1 cellular context compared by ENCODE assay signal in the genomic region with DNA sequence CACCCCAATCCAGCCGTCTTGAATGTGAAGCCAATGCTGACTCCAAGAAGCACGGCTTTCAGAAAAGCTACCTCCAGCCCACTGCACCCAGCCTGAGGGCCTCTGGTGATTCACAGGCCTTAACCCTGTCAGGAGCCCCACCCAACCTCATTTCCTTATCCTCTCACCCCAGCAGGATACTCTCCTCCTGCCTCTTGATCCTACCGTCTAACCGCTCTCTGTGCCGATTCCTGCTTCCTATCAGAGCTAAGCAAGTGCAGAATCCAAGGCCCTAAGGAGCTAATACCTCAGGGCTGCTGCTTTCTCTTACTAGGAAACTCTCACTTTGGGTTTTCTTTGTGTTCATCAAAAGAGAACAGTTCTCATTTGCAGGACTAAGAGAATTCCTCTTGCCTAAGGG.
TF ChIP-seq lines count a peak whose summit lies in the region.

No MANE protein-coding gene starts in this region.

TF ChIP-seq in GM23338, 12 proteins besides CTCF, POLR2A, EP300 and RAD21 (continued from another document):
- TF ChIP-seq, protein P1, sequence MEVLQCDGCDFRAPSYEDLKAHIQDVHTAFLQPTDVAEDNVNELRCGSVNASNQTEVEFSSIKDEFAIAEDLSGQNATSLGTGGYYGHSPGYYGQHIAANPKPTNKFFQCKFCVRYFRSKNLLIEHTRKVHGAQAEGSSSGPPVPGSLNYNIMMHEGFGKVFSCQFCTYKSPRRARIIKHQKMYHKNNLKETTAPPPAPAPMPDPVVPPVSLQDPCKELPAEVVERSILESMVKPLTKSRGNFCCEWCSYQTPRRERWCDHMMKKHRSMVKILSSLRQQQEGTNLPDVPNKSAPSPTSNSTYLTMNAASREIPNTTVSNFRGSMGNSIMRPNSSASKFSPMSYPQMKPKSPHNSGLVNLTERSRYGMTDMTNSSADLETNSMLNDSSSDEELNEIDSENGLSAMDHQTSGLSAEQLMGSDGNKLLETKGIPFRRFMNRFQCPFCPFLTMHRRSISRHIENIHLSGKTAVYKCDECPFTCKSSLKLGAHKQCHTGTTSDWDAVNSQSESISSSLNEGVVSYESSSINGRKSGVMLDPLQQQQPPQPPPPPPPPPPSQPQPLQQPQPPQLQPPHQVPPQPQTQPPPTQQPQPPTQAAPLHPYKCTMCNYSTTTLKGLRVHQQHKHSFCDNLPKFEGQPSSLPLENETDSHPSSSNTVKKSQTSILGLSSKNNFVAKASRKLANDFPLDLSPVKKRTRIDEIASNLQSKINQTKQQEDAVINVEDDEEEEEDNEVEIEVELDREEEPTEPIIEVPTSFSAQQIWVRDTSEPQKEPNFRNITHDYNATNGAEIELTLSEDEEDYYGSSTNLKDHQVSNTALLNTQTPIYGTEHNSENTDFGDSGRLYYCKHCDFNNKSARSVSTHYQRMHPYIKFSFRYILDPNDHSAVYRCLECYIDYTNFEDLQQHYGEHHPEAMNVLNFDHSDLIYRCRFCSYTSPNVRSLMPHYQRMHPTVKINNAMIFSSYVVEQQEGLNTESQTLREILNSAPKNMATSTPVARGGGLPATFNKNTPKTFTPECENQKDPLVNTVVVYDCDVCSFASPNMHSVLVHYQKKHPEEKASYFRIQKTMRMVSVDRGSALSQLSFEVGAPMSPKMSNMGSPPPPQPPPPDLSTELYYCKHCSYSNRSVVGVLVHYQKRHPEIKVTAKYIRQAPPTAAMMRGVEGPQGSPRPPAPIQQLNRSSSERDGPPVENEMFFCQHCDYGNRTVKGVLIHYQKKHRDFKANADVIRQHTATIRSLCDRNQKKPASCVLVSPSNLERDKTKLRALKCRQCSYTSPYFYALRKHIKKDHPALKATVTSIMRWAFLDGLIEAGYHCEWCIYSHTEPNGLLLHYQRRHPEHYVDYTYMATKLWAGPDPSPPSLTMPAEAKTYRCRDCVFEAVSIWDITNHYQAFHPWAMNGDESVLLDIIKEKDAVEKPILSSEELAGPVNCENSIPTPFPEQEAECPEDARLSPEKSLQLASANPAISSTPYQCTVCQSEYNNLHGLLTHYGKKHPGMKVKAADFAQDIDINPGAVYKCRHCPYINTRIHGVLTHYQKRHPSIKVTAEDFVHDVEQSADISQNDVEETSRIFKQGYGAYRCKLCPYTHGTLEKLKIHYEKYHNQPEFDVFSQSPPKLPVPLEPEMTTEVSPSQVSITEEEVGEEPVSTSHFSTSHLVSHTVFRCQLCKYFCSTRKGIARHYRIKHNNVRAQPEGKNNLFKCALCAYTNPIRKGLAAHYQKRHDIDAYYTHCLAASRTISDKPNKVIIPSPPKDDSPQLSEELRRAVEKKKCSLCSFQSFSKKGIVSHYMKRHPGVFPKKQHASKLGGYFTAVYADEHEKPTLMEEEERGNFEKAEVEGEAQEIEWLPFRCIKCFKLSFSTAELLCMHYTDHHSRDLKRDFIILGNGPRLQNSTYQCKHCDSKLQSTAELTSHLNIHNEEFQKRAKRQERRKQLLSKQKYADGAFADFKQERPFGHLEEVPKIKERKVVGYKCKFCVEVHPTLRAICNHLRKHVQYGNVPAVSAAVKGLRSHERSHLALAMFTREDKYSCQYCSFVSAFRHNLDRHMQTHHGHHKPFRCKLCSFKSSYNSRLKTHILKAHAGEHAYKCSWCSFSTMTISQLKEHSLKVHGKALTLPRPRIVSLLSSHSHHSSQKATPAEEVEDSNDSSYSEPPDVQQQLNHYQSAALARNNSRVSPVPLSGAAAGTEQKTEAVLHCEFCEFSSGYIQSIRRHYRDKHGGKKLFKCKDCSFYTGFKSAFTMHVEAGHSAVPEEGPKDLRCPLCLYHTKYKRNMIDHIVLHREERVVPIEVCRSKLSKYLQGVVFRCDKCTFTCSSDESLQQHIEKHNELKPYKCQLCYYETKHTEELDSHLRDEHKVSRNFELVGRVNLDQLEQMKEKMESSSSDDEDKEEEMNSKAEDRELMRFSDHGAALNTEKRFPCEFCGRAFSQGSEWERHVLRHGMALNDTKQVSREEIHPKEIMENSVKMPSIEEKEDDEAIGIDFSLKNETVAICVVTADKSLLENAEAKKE (CRISPR knock-in tag; IDR thresholded peaks at IDR 0.05), result no peak
- TF ChIP-seq, protein P2, sequence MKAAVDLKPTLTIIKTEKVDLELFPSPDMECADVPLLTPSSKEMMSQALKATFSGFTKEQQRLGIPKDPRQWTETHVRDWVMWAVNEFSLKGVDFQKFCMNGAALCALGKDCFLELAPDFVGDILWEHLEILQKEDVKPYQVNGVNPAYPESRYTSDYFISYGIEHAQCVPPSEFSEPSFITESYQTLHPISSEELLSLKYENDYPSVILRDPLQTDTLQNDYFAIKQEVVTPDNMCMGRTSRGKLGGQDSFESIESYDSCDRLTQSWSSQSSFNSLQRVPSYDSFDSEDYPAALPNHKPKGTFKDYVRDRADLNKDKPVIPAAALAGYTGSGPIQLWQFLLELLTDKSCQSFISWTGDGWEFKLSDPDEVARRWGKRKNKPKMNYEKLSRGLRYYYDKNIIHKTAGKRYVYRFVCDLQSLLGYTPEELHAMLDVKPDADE (IDR thresholded peaks at IDR 0.05), result no peak
- TF ChIP-seq ZNF114 (CRISPR knock-in tag; IDR thresholded peaks at IDR 0.05) (no peak), ZNF331 (CRISPR knock-in tag; IDR thresholded peaks at IDR 0.05; ENCODE audit: low read depth) (no peak), EZH2phosphoT487 (IDR thresholded peaks at IDR 0.05; ENCODE audit: unreplicated experiment) (no peak), STAT1 (IDR thresholded peaks at IDR 0.05; ENCODE audit: unreplicated experiment) (no peak), CREB1 (CRISPR knock-in tag; IDR thresholded peaks at IDR 0.05; ENCODE audit: low read depth) (no peak), EZH2 (IDR thresholded peaks at IDR 0.05; ENCODE audit: low read depth, unreplicated experiment) (no peak), JUNB (IDR thresholded peaks at IDR 0.05; ENCODE audit: unreplicated experiment) (no peak)
TF ChIP-seq in GM23338: peak in this region for 0.
